17 cellular contexts compared by ENCODE assay signal in genomic region chr16:24073321-24073720, GRCh38.
DNase-seq lines count a peak whose midpoint lies in the region; ATAC-seq and TF ChIP-seq lines count a peak whose summit lies in the region.
"Had no signal": no experiment of that assay in that cellular context is flagged by ENCODE, and none has a peak within 500 bp of the region (broad histone marks: within the 10 kb centered on the region; RNA-seq: fewer than 3 reads in every experiment).

No MANE protein-coding gene starts in this region.

- H3K9ac ChIP-seq in OCI-LY3 (ENCODE audit: low read length) = no peak overlapping the region

- H3K4me1 Mint-ChIP-seq in stimulated activated naive CD8-positive, alpha-beta T cell treated with anti-CD3 and anti-CD28 coated beads, Interleukin-15, Interleukin-2, amounts not matched to agents 100 ng/mL and 50 ng/mL, for 24 hours (ENCODE audit: low read depth) = peaks cover 63% of the 10 kb centered on the region
- peaks cover 24% of the 10 kb centered on the region for H3K4me1 Mint-ChIP-seq in stimulated activated naive CD8-positive, alpha-beta T cell treated with anti-CD3 and anti-CD28 coated beads, Interleukin-15, amount 100 ng/mL, for 72 hours
- H3K4me1 Mint-ChIP-seq in memory B cell = peaks cover 62% of the 10 kb centered on the region
- peaks cover 14% of the 10 kb centered on the region for H3K4me1 Mint-ChIP-seq in nephron progenitor cell

- peaks cover 7% of the 10 kb centered on the region for H3K36me3 Mint-ChIP-seq in stimulated activated naive CD8-positive, alpha-beta T cell treated with anti-CD3 and anti-CD28 coated beads, Interleukin-15, Interleukin-2, amounts not matched to agents 100 ng/mL and 50 ng/mL, for 24 hours (ENCODE audit: low read depth)
- H3K36me3 Mint-ChIP-seq in memory B cell (peaks cover 21% of the 10 kb centered on the region), nephron progenitor cell (ENCODE audit: low read depth) (no peaks in the 10 kb centered on the region)

- H3K27me3 ChIP-seq in OCI-LY3 (ENCODE audit: low read depth, low read length) (peaks cover 11% of the 10 kb centered on the region; the same call in 1 of the 2 replicates), prostate gland (replicated peaks; ENCODE audit: insufficient read depth) (no peaks in the 10 kb centered on the region)
- H3K27me3 ChIP-seq: MG63 had no signal

- H3K4me1 ChIP-seq in OCI-LY3 (ENCODE audit: low read length) (peaks cover 45% of the 10 kb centered on the region), prostate gland (replicated peaks) (no peaks in the 10 kb centered on the region)

- no peaks in the 10 kb centered on the region for H4K20me1 ChIP-seq in OCI-LY3 (ENCODE audit: insufficient read depth, low read length)

- WGBS in prostate gland = 85% methylated on average over 8 of the region's 8 CpGs

- no peak for TF ChIP-seq CTCF in OCI-LY3 (IDR thresholded peaks at IDR 0.05; ENCODE audit: low read depth, low read length)
- TF ChIP-seq CTCF in nephron progenitor cell (IDR thresholded peaks at IDR 0.05) = no peak
- no peak for TF ChIP-seq CTCF in prostate gland (IDR thresholded peaks at IDR 0.05)

- ATAC-seq in stimulated activated naive CD8-positive, alpha-beta T cell treated with anti-CD3 and anti-CD28 coated beads, Interleukin-15, amount 100 ng/mL, for 72 hours = no peak
- ATAC-seq in memory B cell (ENCODE audit: low read depth) (no peak), GM21619 (IDR thresholded peaks at IDR 0.05; ENCODE audit: unreplicated experiment) (no peak)

- H3K4me3 Mint-ChIP-seq in stimulated activated naive CD8-positive, alpha-beta T cell treated with anti-CD3 and anti-CD28 coated beads, Interleukin-15, Interleukin-2, amounts not matched to agents 100 ng/mL and 50 ng/mL, for 24 hours = no peak overlapping the region
- no peak overlapping the region for H3K4me3 Mint-ChIP-seq in stimulated activated naive CD8-positive, alpha-beta T cell treated with anti-CD3 and anti-CD28 coated beads, Interleukin-15, amount 100 ng/mL, for 72 hours
- peak overlapping the region; percentile 75 for H3K4me3 Mint-ChIP-seq in memory B cell
- H3K4me3 Mint-ChIP-seq in nephron progenitor cell = no peak overlapping the region

- peak overlapping the region; percentile 58 for H3K4me2 ChIP-seq in OCI-LY3 (ENCODE audit: low read length)

- intact Hi-C loops in prostate gland (cut with DNase I) = no loop called here

- H3K4me3 ChIP-seq in OCI-LY3 (ENCODE audit: low read length) = no peak overlapping the region
- H3K4me3 ChIP-seq in prostate gland = no peak overlapping the region
- H3K4me3 ChIP-seq: MG63 had no signal

- H2AFZ ChIP-seq in OCI-LY3 (ENCODE audit: low read depth, low read length) = no peak overlapping the region

- H3K27me3 Mint-ChIP-seq in stimulated activated naive CD8-positive, alpha-beta T cell treated with anti-CD3 and anti-CD28 coated beads, Interleukin-15, Interleukin-2, amounts not matched to agents 100 ng/mL and 50 ng/mL, for 24 hours = no peaks in the 10 kb centered on the region
- no peaks in the 10 kb centered on the region for H3K27me3 Mint-ChIP-seq in stimulated activated naive CD8-positive, alpha-beta T cell treated with anti-CD3 and anti-CD28 coated beads, Interleukin-15, amount 100 ng/mL, for 72 hours
- H3K27me3 Mint-ChIP-seq in memory B cell (no peaks in the 10 kb centered on the region), nephron progenitor cell (ENCODE audit: low read depth, poor library complexity) (peaks cover 13% of the 10 kb centered on the region)
- H3K27me3 Mint-ChIP-seq: CD4-positive, alpha-beta T cell had no signal

- H3K27ac ChIP-seq in OCI-LY3 (ENCODE audit: low read length) = peak overlapping the region; percentile 41
- H3K27ac ChIP-seq in prostate gland = no peak overlapping the region

- no peaks in the 10 kb centered on the region for H3K9me3 ChIP-seq in OCI-LY3 (ENCODE audit: insufficient read depth, low read length)
- H3K9me3 ChIP-seq in prostate gland = no peaks in the 10 kb centered on the region
- H3K9me3 ChIP-seq: MG63 had no signal

- H3K79me2 ChIP-seq in OCI-LY3 (ENCODE audit: low read length) = no peaks in the 10 kb centered on the region

- H3K36me3 ChIP-seq in OCI-LY3 (replicated peaks; ENCODE audit: low read depth, low read length) = no peaks in the 10 kb centered on the region
- no peaks in the 10 kb centered on the region for H3K36me3 ChIP-seq in prostate gland
- H3K36me3 ChIP-seq: MG63 had no signal

- H3K9me3 Mint-ChIP-seq in stimulated activated naive CD8-positive, alpha-beta T cell treated with anti-CD3 and anti-CD28 coated beads, Interleukin-15, Interleukin-2, amounts not matched to agents 100 ng/mL and 50 ng/mL, for 24 hours = no peaks in the 10 kb centered on the region
- H3K9me3 Mint-ChIP-seq in stimulated activated naive CD8-positive, alpha-beta T cell treated with anti-CD3 and anti-CD28 coated beads, Interleukin-15, amount 100 ng/mL, for 72 hours = no peaks in the 10 kb centered on the region
- H3K9me3 Mint-ChIP-seq in memory B cell (no peaks in the 10 kb centered on the region), nephron progenitor cell (no peaks in the 10 kb centered on the region)
- H3K9me3 Mint-ChIP-seq: CD4-positive, alpha-beta T cell had no signal

- DNase-seq in stimulated activated naive CD8-positive, alpha-beta T cell treated with anti-CD3 and anti-CD28 coated beads, Interleukin-15, amount 100 ng/mL, for 72 hours = no peak
- DNase-seq in memory B cell (ENCODE audit: low spot score in 2 of 2) = no peak
- no peak for DNase-seq in iPS-NIHi7 (ENCODE audit: extremely low spot score)
- no peak for DNase-seq in nephron progenitor cell
- no peak for DNase-seq in prostate gland (ENCODE audit: low spot score)
- DNase-seq: Calu3; CD4-positive, alpha-beta T cell; HCEC 1CT; MG63; NCI-H1092; NCI-H146; NCI-H2081; NCI-H510A treated with DMSO at 0.1 percent for 48 hours; SHP77 had no signal

- peak overlapping the region; percentile 13 for H3K27ac Mint-ChIP-seq in stimulated activated naive CD8-positive, alpha-beta T cell treated with anti-CD3 and anti-CD28 coated beads, Interleukin-15, Interleukin-2, amounts not matched to agents 100 ng/mL and 50 ng/mL, for 24 hours
- no peak overlapping the region for H3K27ac Mint-ChIP-seq in stimulated activated naive CD8-positive, alpha-beta T cell treated with anti-CD3 and anti-CD28 coated beads, Interleukin-15, amount 100 ng/mL, for 72 hours
- H3K27ac Mint-ChIP-seq in memory B cell (peak overlapping the region; percentile 97), nephron progenitor cell (no peak overlapping the region)

- TF ChIP-seq POLR2A in prostate gland (IDR thresholded peaks at IDR 0.05) = no peak

Comparison
In these comparisons a context has a peak if more than half of its experiments do, and no peak if none do; other contexts are left out.
1. H3K27ac Mint-ChIP-seq: peak in stimulated activated naive CD8-positive, alpha-beta T cell treated with anti-CD3 and anti-CD28 coated beads, Interleukin-15, Interleukin-2, amounts not matched to agents 100 ng/mL and 50 ng/mL, for 24 hours (single experiment) and memory B cell (single experiment); none in stimulated activated naive CD8-positive, alpha-beta T cell treated with anti-CD3 and anti-CD28 coated beads, Interleukin-15, amount 100 ng/mL, for 72 hours (0 of 2) and nephron progenitor cell (single experiment).